ENCODE assay signal across 21 cellular contexts in genomic region chr2:25177369-25177641, GRCh38. TPM values are rescaled to one million over a fixed set of nuclear protein-coding genes. Genes with fewer than 3 reads are reported as not detected.
DNase-seq lines count a peak whose midpoint lies in the region; TF ChIP-seq lines count a peak whose summit lies in the region.
"Had no signal": no experiment of that assay in that cellular context is flagged by ENCODE, and none has a peak within 500 bp of the region (broad histone marks: within the 10 kb centered on the region; RNA-seq: fewer than 3 reads in every experiment).

No MANE protein-coding gene starts in this region.

- H3K9me3 ChIP-seq in right atrium auricular region = no peaks in the 10 kb centered on the region

- peak overlapping the region; percentile 18 for H3K27ac Mint-ChIP-seq in glutamatergic neuron (ENCODE audit: unreplicated experiment)
- H3K27ac Mint-ChIP-seq: CD4-positive, alpha-beta memory T cell had no signal

- no peaks in the 10 kb centered on the region for H3K4me1 ChIP-seq in right atrium auricular region
- H3K4me1 ChIP-seq: A549 had no signal

- H3K36me3 Mint-ChIP-seq in glutamatergic neuron (ENCODE audit: unreplicated experiment) = no peaks in the 10 kb centered on the region
- H3K36me3 Mint-ChIP-seq: CD4-positive, alpha-beta memory T cell had no signal

- TF ChIP-seq CTCF in right atrium auricular region (IDR thresholded peaks at IDR 0.05) (no peak), glutamatergic neuron (IDR thresholded peaks at IDR 0.05; ENCODE audit: partially characterized antibody, unreplicated experiment) (no peak)

- peak; percentile 20 for DNase-seq in cardiac septum (ENCODE audit: low spot score)
- no peak for DNase-seq in right atrium auricular region (ENCODE audit: low spot score)
- peak; percentile 71 for DNase-seq in NCI-H2227 (lab: John Stamatoyannopoulos, UW; ENCODE audit: unreplicated experiment)
- DNase-seq in glutamatergic neuron = no peak
- no peak for DNase-seq in NCI-H2029 (lab: John Stamatoyannopoulos, UW)
- DNase-seq in NCI-H2081 treated with DMSO at 0.1 percent for 48 hours (lab: John Stamatoyannopoulos, UW) = no peak
- DNase-seq in midbrain (lab: John Stamatoyannopoulos, UW) = no peak
- DNase-seq: C1 segment of cervical spinal cord; CD4-positive, alpha-beta memory T cell; COR-L47; GF-D8; HCEC 1CT; IMR-90; KG1; MG63; NCI-H526 treated with DMSO at 0.1 percent for 48 hours; NK-92 treated with Interleukin-12 subunit alpha and Interleukin-12 subunit beta, amount 100 ng/mL, for 24 hours; PC-3; T-helper 2 cell had no signal

- H3K4me3 Mint-ChIP-seq in glutamatergic neuron (ENCODE audit: unreplicated experiment) = peak overlapping the region; percentile 57
- H3K4me3 Mint-ChIP-seq: CD4-positive, alpha-beta memory T cell had no signal

- no peaks in the 10 kb centered on the region for H3K36me3 ChIP-seq in right atrium auricular region
- H3K36me3 ChIP-seq: MG63 had no signal

- H3K27ac ChIP-seq in right atrium auricular region = no peak overlapping the region
- H3K27ac ChIP-seq: A549 had no signal

- peaks cover 20% of the 10 kb centered on the region for H3K27me3 Mint-ChIP-seq in glutamatergic neuron (ENCODE audit: unreplicated experiment)

- H3K27me3 ChIP-seq in right atrium auricular region = no peaks in the 10 kb centered on the region

- peaks cover 3% of the 10 kb centered on the region for H3K9me3 Mint-ChIP-seq in glutamatergic neuron (ENCODE audit: unreplicated experiment)

- intact Hi-C loops in cardiac septum (cut with DNase I) = no loop called here

- H3K4me1 Mint-ChIP-seq in glutamatergic neuron (ENCODE audit: low read depth, unreplicated experiment) = peaks cover 20% of the 10 kb centered on the region

- no peak overlapping the region for H3K4me3 ChIP-seq in right atrium auricular region
- H3K4me3 ChIP-seq: A549, MG63 had no signal

RNA-seq across cellular contexts. Expression of gene POMC, which starts 8.9 kb away (rescaled TPM):
- 3.1 TPM for total RNA-seq in cardiac septum
- total RNA-seq in right atrium auricular region = 10 to 100 TPM in 1 of 2 donors, 1 to 10 TPM in 1; 9.0 to 12.6 TPM
- total RNA-seq in glutamatergic neuron (ENCODE audit: unreplicated experiment) = 0.29 TPM
- total RNA-seq: IMR-90, NCI-H460, PC-3 had no signal

Comparison
In these comparisons a context has a peak if more than half of its experiments do, and no peak if none do; other contexts are left out.
1. DNase-seq: peak in cardiac septum (single experiment) and NCI-H2227 (single experiment); none in right atrium auricular region (single experiment), glutamatergic neuron (single experiment), NCI-H2029 (single experiment), NCI-H2081 treated with DMSO at 0.1 percent for 48 hours (single experiment) and midbrain (single experiment).